ENCODE assay signal across 28 cellular contexts in the genomic region with DNA sequence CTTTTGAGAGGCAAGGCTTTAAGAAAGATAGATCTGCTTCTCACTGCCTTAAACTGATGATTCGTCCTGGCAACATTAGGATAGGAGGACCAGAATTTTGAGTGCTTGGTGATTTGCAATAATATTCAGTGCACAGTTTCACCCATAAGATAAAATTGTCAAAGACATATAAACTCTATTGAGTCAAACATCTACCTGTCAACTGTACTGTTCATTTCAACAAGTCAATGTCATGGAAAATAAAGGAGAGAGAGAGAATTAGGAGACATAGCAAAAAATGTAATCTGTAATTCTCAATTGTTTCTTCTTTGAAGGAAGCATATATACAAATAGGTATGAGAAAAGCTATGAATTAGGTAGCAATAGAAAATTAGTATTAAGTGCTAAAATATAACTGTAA.
"Had no signal": no experiment of that assay in that cellular context is flagged by ENCODE, and none has a peak within 500 bp of the region (broad histone marks: within the 10 kb centered on the region; RNA-seq: fewer than 3 reads in every experiment).

No MANE protein-coding gene starts in this region.

- H3K27me3 ChIP-seq: colonic mucosa, dorsolateral prefrontal cortex, esophagus muscularis mucosa, esophagus squamous epithelium, gastrocnemius medialis, gastroesophageal sphincter, heart left ventricle, heart right ventricle had no signal

- DNase-seq: colonic mucosa; cortex of kidney; dermis blood vessel endothelial cell; dorsolateral prefrontal cortex; effector CD4-positive, alpha-beta T cell; effector CD8-positive, alpha-beta T cell; effector memory CD4-positive, alpha-beta T cell; effector memory CD8-positive, alpha-beta T cell; endodermal cell; erythroblast; esophagus squamous epithelium; foreskin fibroblast; foreskin keratinocyte; foreskin melanocyte; gastrocnemius medialis; glutamatergic neuron; head of caudate nucleus; heart left ventricle; heart right ventricle had no signal

- H3K9me3 ChIP-seq: colonic mucosa, esophagus muscularis mucosa, esophagus squamous epithelium, gastrocnemius medialis, gastroesophageal sphincter, heart left ventricle had no signal

- H3K36me3 ChIP-seq: colonic mucosa, esophagus muscularis mucosa, esophagus squamous epithelium, gastrocnemius medialis, gastroesophageal sphincter, heart left ventricle, heart right ventricle had no signal

- FAIRE-seq: colon, endometrium, endothelial cell of umbilical vein, frontal cortex had no signal

- H3K4me3 ChIP-seq: colonic mucosa, coronary artery, dorsolateral prefrontal cortex, esophagus muscularis mucosa, esophagus squamous epithelium, gastrocnemius medialis, gastroesophageal sphincter, heart left ventricle, heart right ventricle had no signal

- ATAC-seq: effector memory CD8-positive, alpha-beta T cell; esophagus mucosa; foreskin keratinocyte; gastrocnemius medialis; gastroesophageal sphincter; heart left ventricle; heart right ventricle had no signal

- H3K27ac ChIP-seq: colonic mucosa, coronary artery, dorsolateral prefrontal cortex, epithelial cell of prostate, esophagus muscularis mucosa, esophagus squamous epithelium, foreskin keratinocyte, gastrocnemius medialis, gastroesophageal sphincter, heart left ventricle, heart right ventricle had no signal
